Comparison of ENCODE assay signal across 18 cellular contexts in genomic region chr6:26000366-26000886, GRCh38.
"Had no signal": no experiment of that assay in that cellular context is flagged by ENCODE, and none has a peak within 500 bp of the region (broad histone marks: within the 10 kb centered on the region; RNA-seq: fewer than 3 reads in every experiment).

No MANE protein-coding gene starts in this region.

- DNase-seq: dorsolateral prefrontal cortex; effector CD4-positive, alpha-beta T cell; kidney; left lung; mesenchymal stem cell; midbrain; naive thymus-derived CD4-positive, alpha-beta T cell; right lobe of liver; small intestine; stimulated activated CD4-positive, alpha-beta T cell treated with anti-CD3 and anti-CD28 coated beads, Interleukin-15, amount 100 ng/mL, for 24 hours; stimulated activated CD4-positive, alpha-beta T cell treated with anti-CD3 and anti-CD28 coated beads, Interleukin-2, amount 100 ng/mL, for 48 hours; stimulated activated naive CD8-positive, alpha-beta T cell treated with anti-CD3 and anti-CD28 coated beads, Interleukin-15, Interleukin-2, amounts not matched to agents 100 U/mL and 50 U/mL, for 24 hours; substantia nigra; testis; tibial artery had no signal

- H3K9ac ChIP-seq: neural progenitor cell, parathyroid adenoma had no signal

- H3K9me3 ChIP-seq: left lung, right lobe of liver, testis, tibial artery had no signal

- H3K4me3 ChIP-seq: dorsolateral prefrontal cortex, left lung, neural progenitor cell, right lobe of liver, testis, tibial artery had no signal

- H3K27me3 ChIP-seq: dorsolateral prefrontal cortex, left lung, neural progenitor cell, right lobe of liver, testis, tibial artery had no signal

- H3K36me3 ChIP-seq: neural progenitor cell had no signal

- H3K79me2 ChIP-seq: parathyroid adenoma had no signal

- H3K4me1 ChIP-seq: left lung, parathyroid adenoma, right lobe of liver, testis, tibial artery had no signal

- H2AFZ ChIP-seq: neural progenitor cell, parathyroid adenoma had no signal

- H3K27ac ChIP-seq: dorsolateral prefrontal cortex, left lung, neural progenitor cell, parathyroid adenoma, right lobe of liver, testis, tibial artery had no signal

- ATAC-seq: left lung; naive thymus-derived CD4-positive, alpha-beta T cell; right lobe of liver; stimulated activated memory B cell treated with anti-CD40 and anti-IgM and Interleukin-4, amounts not matched to agents 10 μg/mL and 1 μg/mL and 100 μg/mL, for 72 hours; stimulated activated naive CD8-positive, alpha-beta T cell treated with anti-CD3 and anti-CD28 coated beads, Interleukin-15, Interleukin-2, amounts not matched to agents 100 U/mL and 50 U/mL, for 24 hours had no signal

- H3K4me2 ChIP-seq: neural progenitor cell had no signal
